ENCODE assay signal across 16 cellular contexts in the genomic region with DNA sequence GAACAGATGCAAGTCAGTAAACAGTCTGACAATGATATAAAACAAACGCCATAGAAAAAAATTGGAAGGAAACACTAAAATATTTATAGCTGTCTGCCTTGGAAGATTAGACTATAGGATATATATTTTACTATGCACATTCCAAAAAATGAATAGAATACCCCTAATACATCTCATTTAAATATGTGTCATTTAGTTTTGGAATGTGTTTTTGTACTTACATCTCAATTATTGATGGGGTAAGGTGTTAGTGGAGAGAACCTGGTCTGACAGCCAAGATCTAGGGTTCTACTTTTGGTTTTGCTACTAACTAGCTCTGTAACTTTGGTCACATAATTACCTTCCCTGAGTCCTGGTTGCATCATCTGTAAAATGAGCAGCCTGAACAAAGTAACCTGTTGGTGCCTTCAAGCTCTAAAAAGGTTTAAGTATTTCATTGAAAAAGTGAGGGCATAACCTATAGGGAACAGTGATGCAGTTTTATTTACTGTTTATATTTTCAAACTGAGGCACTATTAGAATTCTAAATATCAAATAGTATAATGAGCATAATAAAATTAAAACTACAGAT. TPM values are rescaled to one million over a fixed set of nuclear protein-coding genes. Genes with fewer than 3 reads are reported as not detected.
"Had no signal": no experiment of that assay in that cellular context is flagged by ENCODE, and none has a peak within 500 bp of the region (broad histone marks: within the 10 kb centered on the region; RNA-seq: fewer than 3 reads in every experiment).

No MANE protein-coding gene starts in this region.

- H3K27me3 ChIP-seq: hepatocyte had no signal

- H3K4me3 Mint-ChIP-seq: T-cell had no signal

- H3K4me3 ChIP-seq: hepatocyte had no signal

- H3K79me2 ChIP-seq: parathyroid adenoma had no signal

- H3K27ac ChIP-seq: hepatocyte, parathyroid adenoma had no signal

- H3K4me2 ChIP-seq: hepatocyte had no signal

- H3K9me3 Mint-ChIP-seq: naive B cell, T-cell had no signal

- H2AFZ ChIP-seq: hepatocyte, parathyroid adenoma had no signal

- H3K27ac Mint-ChIP-seq: T-cell had no signal

- ATAC-seq: left lobe of liver, T-cell had no signal

- H3K27me3 Mint-ChIP-seq: naive B cell, T-cell had no signal

- DNase-seq: activated CD4-positive, alpha-beta T cell treated with anti-CD3 and anti-CD28 coated beads for 1 hour; activated CD4-positive, alpha-beta T cell treated with anti-CD3 and anti-CD28 coated beads, Interleukin-2, amount 50 U/mL, for 48 hours; activated gamma-delta T cell; activated T-cell treated with anti-CD3 and anti-CD28 coated beads, Interleukin-2, amount 50 U/mL, for 48 hours; islet precursor cell; naive B cell; stimulated activated CD4-positive, alpha-beta T cell treated with anti-CD3 and anti-CD28 coated beads, Interleukin-12 subunit alpha, Interleukin-12 subunit beta, amount 100 ng/mL, for 4 hours; stimulated activated CD4-positive, alpha-beta T cell treated with anti-CD3 and anti-CD28 coated beads, Interleukin-2, amount 100 ng/mL, for 24 hours; T-cell; T-helper 9 cell had no signal

- H3K4me1 ChIP-seq: parathyroid adenoma had no signal

RNA-seq across cellular contexts. Expression of a gene that starts 28.6 kb away (rescaled TPM):
- total RNA-seq: epithelial cell of proximal tubule, lung microvascular endothelial cell, mononuclear cell had no signal
